ENCODE assay signal across 1 cellular context in the genomic region with DNA sequence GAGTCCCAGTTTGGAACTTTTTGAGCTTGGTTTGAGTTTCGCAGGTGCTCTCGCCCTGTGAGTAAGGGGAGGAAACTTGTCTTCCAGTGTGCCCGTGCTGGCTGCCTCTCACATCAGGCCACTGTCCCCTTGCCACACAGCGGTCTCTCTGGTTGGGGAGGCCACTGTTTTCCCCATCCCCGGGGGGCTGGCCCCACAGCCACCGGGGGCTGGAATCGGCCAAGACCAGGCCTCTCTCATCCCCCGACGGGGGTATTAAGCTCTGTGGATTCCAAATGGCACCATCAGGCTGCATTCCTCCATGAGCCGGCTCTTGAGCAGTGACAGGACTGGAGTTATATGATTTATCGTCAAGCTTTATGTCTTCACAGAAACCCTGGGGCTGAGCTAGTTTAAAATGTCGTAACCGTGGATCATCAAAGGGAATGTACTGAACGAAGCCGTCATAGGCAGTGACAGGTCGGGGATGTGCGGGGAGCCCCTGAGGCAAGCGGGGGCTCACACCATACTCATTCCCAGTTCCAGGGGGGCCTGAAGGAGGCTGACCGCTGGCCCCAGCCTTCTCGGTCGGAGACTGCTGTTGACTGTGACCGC.
TF ChIP-seq lines count a peak whose summit lies in the region.

No MANE protein-coding gene starts in this region.

TF ChIP-seq in IMR-90, 13 proteins besides CTCF, POLR2A, EP300 and RAD21:
- TF ChIP-seq MXI1 (IDR thresholded peaks at IDR 0.05; ENCODE audit: borderline replicate concordance, low read depth, low read length) (no peak), CEBPB (IDR thresholded peaks at IDR 0.05; ENCODE audit: low read depth, low read length) (no peak), ELK1 (IDR thresholded peaks at IDR 0.05; ENCODE audit: borderline replicate concordance, low read depth, low read length) (no peak), RFX5 (IDR thresholded peaks at IDR 0.05; ENCODE audit: low read depth, low read length) (no peak), CHD1 (IDR thresholded peaks at IDR 0.05; ENCODE audit: low read depth, low read length) (no peak), FOS (IDR thresholded peaks at IDR 0.05; ENCODE audit: low read depth, low read length) (no peak), BHLHE40 (IDR thresholded peaks at IDR 0.05; ENCODE audit: low read depth, low read length) (no peak), RCOR1 (IDR thresholded peaks at IDR 0.05; ENCODE audit: insufficient replicate concordance, low read length) (no peak), MAZ (IDR thresholded peaks at IDR 0.05; ENCODE audit: borderline replicate concordance, low read depth, low read length) (no peak), MAFK (IDR thresholded peaks at IDR 0.05; ENCODE audit: low read depth, low read length) (no peak), SMC3 (IDR thresholded peaks at IDR 0.05; ENCODE audit: low read depth, low read length) (no peak), NFE2L2 (IDR thresholded peaks at IDR 0.05; ENCODE audit: low read depth, low read length) (no peak)
- TF ChIP-seq, protein P1, sequence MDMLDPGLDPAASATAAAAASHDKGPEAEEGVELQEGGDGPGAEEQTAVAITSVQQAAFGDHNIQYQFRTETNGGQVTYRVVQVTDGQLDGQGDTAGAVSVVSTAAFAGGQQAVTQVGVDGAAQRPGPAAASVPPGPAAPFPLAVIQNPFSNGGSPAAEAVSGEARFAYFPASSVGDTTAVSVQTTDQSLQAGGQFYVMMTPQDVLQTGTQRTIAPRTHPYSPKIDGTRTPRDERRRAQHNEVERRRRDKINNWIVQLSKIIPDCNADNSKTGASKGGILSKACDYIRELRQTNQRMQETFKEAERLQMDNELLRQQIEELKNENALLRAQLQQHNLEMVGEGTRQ (IDR thresholded peaks at IDR 0.05; ENCODE audit: low read depth, low read length) = no peak
